Comparison of ENCODE assay signal across 24 cellular contexts in genomic region chr2:157068225-157068624, GRCh38.
"Had no signal": no experiment of that assay in that cellular context is flagged by ENCODE, and none has a peak within 500 bp of the region (broad histone marks: within the 10 kb centered on the region; RNA-seq: fewer than 3 reads in every experiment).

No MANE protein-coding gene starts in this region.

- H3K4me3 ChIP-seq: ovary, psoas muscle, right lobe of liver, sigmoid colon, stomach, thoracic aorta, thyroid gland, tibial nerve, upper lobe of left lung, vagina had no signal

- DNase-seq: nephron progenitor cell; occipital lobe; ovary; posterior cingulate gyrus; psoas muscle; right cardiac atrium; right lobe of liver; sigmoid colon; small intestine; stimulated activated CD4-positive, alpha-beta T cell treated with anti-CD3 and anti-CD28 coated beads, Interleukin-15, amount 100 ng/mL, for 24 hours; stimulated activated CD4-positive, alpha-beta T cell treated with anti-CD3 and anti-CD28 coated beads, Interleukin-2, amount 100 ng/mL, for 24 hours; stimulated activated CD4-positive, alpha-beta T cell treated with anti-CD3 and anti-CD28 coated beads, Interleukin-2, amount 100 ng/mL, for 48 hours; stimulated activated CD4-positive, alpha-beta T cell treated with anti-CD3 and anti-CD28 coated beads, Interleukin-4, amount 100 ng/mL, for 24 hours; stimulated activated naive B cell treated with anti-CD40 and anti-IgM and Interleukin-4, amounts not matched to agents 10 μg/mL and 1 μg/mL and 100 μg/mL, for 72 hours; stimulated activated naive CD4-positive, alpha-beta T cell treated with Interleukin-2 at 50 U/mL for 16 hours; stomach; thyroid gland; trophoblast cell; upper lobe of left lung had no signal

- ATAC-seq: natural killer cell treated with Interleukin-12 subunit alpha and Interleukin-12 subunit beta and Interleukin-15 and Interleukin-18, amount 100 ng/mL, for 72 hours; psoas muscle; right cardiac atrium; right lobe of liver; stimulated activated effector memory CD8-positive, alpha-beta T cell treated with anti-CD3 and anti-CD28 coated beads, Interleukin-12 subunit alpha, Interleukin-12 subunit beta, amount 100 ng/mL, for 72 hours; stimulated activated naive B cell treated with anti-CD40 and anti-IgM and Interleukin-4, amounts not matched to agents 10 μg/mL and 1 μg/mL and 100 μg/mL, for 72 hours had no signal
